Comparison of ENCODE assay signal across 7 cellular contexts in the genomic region with DNA sequence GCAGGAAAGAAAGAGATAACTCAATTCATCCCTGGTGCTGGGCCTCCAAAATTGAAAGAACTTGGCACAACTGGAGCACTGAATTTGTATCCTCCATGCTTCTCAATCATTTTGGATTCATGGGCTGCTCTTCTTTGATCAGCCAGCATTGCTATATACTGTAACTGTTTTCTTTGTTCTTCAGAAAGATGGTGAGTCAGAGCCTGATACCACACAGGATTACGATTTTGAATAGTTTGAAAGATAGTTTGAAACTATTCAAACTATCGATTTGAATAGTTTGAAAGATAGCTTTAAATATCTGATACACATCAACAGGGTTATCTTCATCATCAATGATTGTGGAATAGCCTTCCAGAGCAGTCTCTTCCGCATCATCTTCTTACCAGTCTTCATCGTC. TPM values are rescaled to one million over a fixed set of nuclear protein-coding genes. Genes with fewer than 3 reads are reported as not detected.
DNase-seq lines count a peak whose midpoint lies in the region; ATAC-seq and TF ChIP-seq lines count a peak whose summit lies in the region.
"Not testable (repeated sequence)": the region's sequence is repeated elsewhere in the genome, so short reads cannot be mapped to it uniquely, and the experiment has no call there.

No MANE protein-coding gene starts in this region.

- CTCF ChIA-PET in activated CD8-positive, alpha-beta T cell treated with anti-CD3 and anti-CD28 coated beads for 36 hours (lab: Charles Lee), result interaction anchor here (1.2 to 1.4 kb wide), 3 partner anchors 10 to 107 kb away, joined by 3 to 4 read pairs (median 3); no protein-coding TSS in a partner anchor

- not testable (repeated sequence) for H3K27me3 Mint-ChIP-seq in CD4-positive, CD25-positive, alpha-beta regulatory T cell
- peaks cover 16% of the 10 kb centered on the region for H3K27me3 Mint-ChIP-seq in activated CD8-positive, alpha-beta T cell treated with anti-CD3 and anti-CD28 coated beads for 36 hours
- peaks cover 50% of the 10 kb centered on the region for H3K27me3 Mint-ChIP-seq in activated T-helper 17 cell treated with anti-CD3 and anti-CD28 coated beads, Interleukin-2, amount 50 U/mL, for 72 hours
- H3K27me3 Mint-ChIP-seq in natural killer cell treated with Interleukin-12 subunit alpha and Interleukin-12 subunit beta and Interleukin-15 and Interleukin-18, amount 100 ng/mL, for 72 hours, result peaks cover 13% of the 10 kb centered on the region in 2 donors

- not testable (repeated sequence) for H3K36me3 ChIP-seq in CD4-positive, CD25-positive, alpha-beta regulatory T cell (ENCODE audit: control insufficient read depth, insufficient read depth, low read length); KOPT-K1 (ENCODE audit: insufficient read depth, low read length)

- peak overlapping the region; percentile 34 for H3K4me3 ChIP-seq in CD4-positive, CD25-positive, alpha-beta regulatory T cell (ENCODE audit: low read depth, low read length)

- peak in 1 of 3 donors; percentile 21 for DNase-seq in CD4-positive, CD25-positive, alpha-beta regulatory T cell
- not testable (repeated sequence) for DNase-seq in activated CD8-positive, alpha-beta T cell treated with anti-CD3 and anti-CD28 coated beads for 36 hours; natural killer cell treated with Interleukin-12 subunit alpha and Interleukin-12 subunit beta and Interleukin-15 and Interleukin-18, amount 100 ng/mL, for 72 hours (ENCODE audit: low spot score); stimulated activated naive CD8-positive, alpha-beta T cell treated with anti-CD3 and anti-CD28 coated beads, Interleukin-15, Interleukin-2, amounts not matched to agents 100 U/mL and 50 U/mL, for 24 hours

- H3K4me1 Mint-ChIP-seq in CD4-positive, CD25-positive, alpha-beta regulatory T cell, result peaks cover 16 to 75% (median 37%) of the 10 kb centered on the region in 4 donors
- peaks cover 28% of the 10 kb centered on the region for H3K4me1 Mint-ChIP-seq in activated CD8-positive, alpha-beta T cell treated with anti-CD3 and anti-CD28 coated beads for 36 hours (ENCODE audit: low read depth)
- peaks cover 11% of the 10 kb centered on the region for H3K4me1 Mint-ChIP-seq in activated T-helper 17 cell treated with anti-CD3 and anti-CD28 coated beads, Interleukin-2, amount 50 U/mL, for 72 hours
- H3K4me1 Mint-ChIP-seq in natural killer cell treated with Interleukin-12 subunit alpha and Interleukin-12 subunit beta and Interleukin-15 and Interleukin-18, amount 100 ng/mL, for 72 hours (ENCODE audit: low read depth in 2 of 2), result peaks cover 2 to 33% of the 10 kb centered on the region in 2 donors

- not testable (repeated sequence) for H3K9me3 ChIP-seq in CD4-positive, CD25-positive, alpha-beta regulatory T cell (ENCODE audit: control insufficient read depth in 2 of 2, low read length in 2 of 2); KOPT-K1 (ENCODE audit: insufficient read depth, low read length, poor library complexity, severe bottlenecking)

- peak overlapping the region in 3 of 4 donors; percentile 14 to 88 (median 53) for H3K4me3 Mint-ChIP-seq in CD4-positive, CD25-positive, alpha-beta regulatory T cell
- not testable (repeated sequence) for H3K4me3 Mint-ChIP-seq in activated CD8-positive, alpha-beta T cell treated with anti-CD3 and anti-CD28 coated beads for 36 hours
- peak overlapping the region; percentile 2 for H3K4me3 Mint-ChIP-seq in activated T-helper 17 cell treated with anti-CD3 and anti-CD28 coated beads, Interleukin-2, amount 50 U/mL, for 72 hours
- H3K4me3 Mint-ChIP-seq in natural killer cell treated with Interleukin-12 subunit alpha and Interleukin-12 subunit beta and Interleukin-15 and Interleukin-18, amount 100 ng/mL, for 72 hours, result peak overlapping the region; percentile 46

- not testable (repeated sequence) for H3K27ac ChIP-seq in CD4-positive, CD25-positive, alpha-beta regulatory T cell (ENCODE audit: insufficient read depth, low read length, poor library complexity, severe bottlenecking)
- peak overlapping the region; percentile 21 for H3K27ac ChIP-seq in KOPT-K1 (ENCODE audit: low read depth, low read length, poor library complexity, severe bottlenecking)

- not testable (repeated sequence) for ATAC-seq in CD4-positive, CD25-positive, alpha-beta regulatory T cell (ENCODE audit: low read depth in 2 of 2)
- peak; percentile 86 to 88 for ATAC-seq in activated CD4-positive, CD25-positive, alpha-beta regulatory T cell treated with anti-CD3 and anti-CD28 coated beads, Interleukin-2, amount 50 U/mL, for 24 hours
- ATAC-seq in activated CD8-positive, alpha-beta T cell treated with anti-CD3 and anti-CD28 coated beads for 36 hours, result peak; percentile 70
- peak; percentile 95 for ATAC-seq in activated T-helper 17 cell treated with anti-CD3 and anti-CD28 coated beads, Interleukin-2, amount 50 U/mL, for 72 hours (replicated peaks)
- ATAC-seq in natural killer cell treated with Interleukin-12 subunit alpha and Interleukin-12 subunit beta and Interleukin-15 and Interleukin-18, amount 100 ng/mL, for 72 hours, result peak in 1 of 2 donors; percentile 81
- ATAC-seq in stimulated activated naive CD8-positive, alpha-beta T cell treated with anti-CD3 and anti-CD28 coated beads, Interleukin-15, Interleukin-2, amounts not matched to agents 100 U/mL and 50 U/mL, for 24 hours, result peak; percentile 78

- not testable (repeated sequence) for H3K27me3 ChIP-seq in CD4-positive, CD25-positive, alpha-beta regulatory T cell (ENCODE audit: control insufficient read depth, insufficient read depth, low read length)

- H3K9me3 Mint-ChIP-seq in CD4-positive, CD25-positive, alpha-beta regulatory T cell; activated CD8-positive, alpha-beta T cell treated with anti-CD3 and anti-CD28 coated beads for 36 hours; activated T-helper 17 cell treated with anti-CD3 and anti-CD28 coated beads, Interleukin-2, amount 50 U/mL, for 72 hours; natural killer cell treated with Interleukin-12 subunit alpha and Interleukin-12 subunit beta and Interleukin-15 and Interleukin-18, amount 100 ng/mL, for 72 hours: not testable (repeated sequence)

- intact Hi-C loops in activated CD8-positive, alpha-beta T cell treated with anti-CD3 and anti-CD28 coated beads for 36 hours (cut with micrococcal nuclease), result not testable (repeated sequence)

- peaks cover 51% of the 10 kb centered on the region for H3K4me1 ChIP-seq in CD4-positive, CD25-positive, alpha-beta regulatory T cell (ENCODE audit: control insufficient read depth, insufficient read depth, low read length, poor library complexity, severe bottlenecking)

- POLR2A ChIA-PET in activated CD8-positive, alpha-beta T cell treated with anti-CD3 and anti-CD28 coated beads for 36 hours (lab: Charles Lee), result not testable (repeated sequence)

- not testable (repeated sequence) for TF ChIP-seq CTCF in activated CD8-positive, alpha-beta T cell treated with anti-CD3 and anti-CD28 coated beads for 36 hours (IDR thresholded peaks at IDR 0.05)

- H3K27ac Mint-ChIP-seq in CD4-positive, CD25-positive, alpha-beta regulatory T cell, result peak overlapping the region; percentile 3 to 87 (median 53)
- H3K27ac Mint-ChIP-seq in activated CD8-positive, alpha-beta T cell treated with anti-CD3 and anti-CD28 coated beads for 36 hours, result not testable (repeated sequence)
- peak overlapping the region; percentile 0 for H3K27ac Mint-ChIP-seq in activated T-helper 17 cell treated with anti-CD3 and anti-CD28 coated beads, Interleukin-2, amount 50 U/mL, for 72 hours
- H3K27ac Mint-ChIP-seq in natural killer cell treated with Interleukin-12 subunit alpha and Interleukin-12 subunit beta and Interleukin-15 and Interleukin-18, amount 100 ng/mL, for 72 hours, result peak overlapping the region in 1 of 2 donors; percentile 10

- H3K36me3 Mint-ChIP-seq in CD4-positive, CD25-positive, alpha-beta regulatory T cell; activated CD8-positive, alpha-beta T cell treated with anti-CD3 and anti-CD28 coated beads for 36 hours (ENCODE audit: low read depth); activated T-helper 17 cell treated with anti-CD3 and anti-CD28 coated beads, Interleukin-2, amount 50 U/mL, for 72 hours (ENCODE audit: low read depth); natural killer cell treated with Interleukin-12 subunit alpha and Interleukin-12 subunit beta and Interleukin-15 and Interleukin-18, amount 100 ng/mL, for 72 hours: not testable (repeated sequence)

RNA-seq across cellular contexts. Expression of a gene that starts 38.5 kb away (rescaled TPM):
- 115 TPM for total RNA-seq in CD4-positive, CD25-positive, alpha-beta regulatory T cell
- 100 to 1,000 TPM in 1 of 4 donors, 10 to 100 TPM in 3; 80.9 to 106 (median 87.3) TPM for polyA plus RNA-seq in CD4-positive, CD25-positive, alpha-beta regulatory T cell
- total RNA-seq in activated CD8-positive, alpha-beta T cell treated with anti-CD3 and anti-CD28 coated beads for 36 hours, result 10 to 100 TPM; 47.0 to 47.4 TPM
- 10 to 100 TPM; 43.1 to 56.5 TPM for total RNA-seq in activated T-helper 17 cell treated with anti-CD3 and anti-CD28 coated beads, Interleukin-2, amount 50 U/mL, for 72 hours
- total RNA-seq in natural killer cell treated with Interleukin-12 subunit alpha and Interleukin-12 subunit beta and Interleukin-15 and Interleukin-18, amount 100 ng/mL, for 72 hours, result 100 to 1,000 TPM in 1 of 2 donors, 10 to 100 TPM in 1; 81.6 to 107 TPM
